22 cellular contexts compared by ENCODE assay signal in genomic region chr14:23793532-23793931, GRCh38.
"Had no signal": no experiment of that assay in that cellular context is flagged by ENCODE, and none has a peak within 500 bp of the region (broad histone marks: within the 10 kb centered on the region; RNA-seq: fewer than 3 reads in every experiment).

No MANE protein-coding gene starts in this region.

- FAIRE-seq: HepG2, RCC 7860 had no signal

- H3K36me3 ChIP-seq: SJSA1 had no signal

- H3K27ac ChIP-seq: KMS-11, SJSA1, SK-N-MC had no signal

- DNase-seq: IMR-90, Kasumi-1, MM.1S, NCI-H1092 treated with DMSO at 0.1 percent for 48 hours, NCI-H1436, NCI-H187, NCI-H2029, NCI-H2081 treated with DMSO at 0.1 percent for 48 hours, NCI-H226, NCI-H446, NCI-H510A, NCI-H524 treated with DMSO at 0.1 percent for 48 hours, NCI-H69, NCI-H774, Right ventricle myocardium superior, RPMI8226, SIG-M5 had no signal

- H3K9ac ChIP-seq: KMS-11 had no signal

- H3K9me3 ChIP-seq: SJSA1 had no signal

- H3K4me3 ChIP-seq: SJSA1, SK-N-MC had no signal

- ATAC-seq: HepG2 had no signal

- H3K4me1 ChIP-seq: SJSA1 had no signal
